Comparison of ENCODE assay signal across 1 cellular context in the genomic region with DNA sequence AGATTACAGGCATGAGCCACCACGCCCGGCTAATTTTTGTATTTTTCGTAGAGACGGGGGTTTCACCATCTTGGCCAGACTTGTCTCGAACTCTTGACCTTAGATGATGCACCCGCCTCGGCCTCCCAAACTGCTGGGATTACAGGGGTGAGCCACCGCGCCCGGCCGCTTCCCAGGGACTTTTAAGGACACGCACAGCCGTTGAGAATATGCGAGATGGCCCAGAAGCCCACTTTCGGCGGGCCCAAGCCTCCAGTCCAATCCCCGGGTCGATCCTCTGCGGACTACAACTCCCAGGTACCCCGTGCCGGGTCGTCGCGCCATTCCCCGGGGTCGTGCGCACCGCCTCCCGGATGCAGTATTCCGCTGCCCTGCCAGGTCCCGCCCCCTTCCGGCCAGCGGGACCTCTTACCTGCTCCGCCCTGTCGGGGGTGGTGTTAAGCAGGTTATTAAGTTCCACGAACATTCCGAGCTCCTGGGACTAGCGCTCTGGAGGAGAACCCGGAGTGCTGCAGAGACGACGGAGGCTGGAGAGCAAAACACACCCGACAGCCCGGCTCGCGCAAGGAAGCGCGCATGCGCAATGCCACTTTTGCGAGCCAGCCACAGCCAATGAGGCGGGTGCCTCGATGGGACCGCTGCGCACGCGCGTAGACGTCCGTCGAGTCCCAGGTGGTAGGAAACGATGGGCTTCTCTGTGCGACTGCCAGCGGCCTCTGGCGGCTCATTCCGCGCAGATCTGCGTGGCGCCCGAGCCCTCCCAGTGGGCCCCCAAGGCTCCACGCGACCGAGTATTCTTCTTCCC.
TF ChIP-seq lines count a peak whose summit lies in the region.

Gene ELP6, minus strand, starts transcription at position 588 of the 805 bp plus-strand sequence. Its CDS starts 122 bp downstream, at position 466.

TF ChIP-seq in HepG2, 621 proteins besides CTCF, POLR2A, EP300 and RAD21 (continued from another document and continues in another):
- TF ChIP-seq HNRNPUL1 (IDR thresholded peaks at IDR 0.05; ENCODE audit: low read depth, low read length) (no peak), KLF16 (CRISPR knock-in tag; IDR thresholded peaks at IDR 0.05) (peak in 1 of 2 experiments; percentile 95; a peak in 2 of 4 replicates), TIGD3 (CRISPR knock-in tag; IDR thresholded peaks at IDR 0.05; ENCODE audit: borderline replicate concordance) (peak; percentile 77), CCDC6 (CRISPR knock-in tag; IDR thresholded peaks at IDR 0.05) (no peak), ARNT (IDR thresholded peaks at IDR 0.05) (no peak), ZSCAN25 (CRISPR knock-in tag; IDR thresholded peaks at IDR 0.05) (peak; percentile 46; the same call in 1 of the 2 replicates), GLI4 (CRISPR knock-in tag; IDR thresholded peaks at IDR 0.05; ENCODE audit: borderline replicate concordance) (peak; percentile 78; the same call in 1 of the 2 replicates), HIVEP1 (CRISPR knock-in tag; IDR thresholded peaks at IDR 0.05) (peak; percentile 87), ZNF44 (CRISPR knock-in tag; IDR thresholded peaks at IDR 0.05) (0 out of 2 replicates have a peak, but pooled peaks have one; percentile 79), MTF1 (CRISPR knock-in tag; IDR thresholded peaks at IDR 0.05) (peak; percentile 99), DRAP1 (CRISPR knock-in tag; IDR thresholded peaks at IDR 0.05) (peak; percentile 43), ZNF251 (CRISPR knock-in tag; IDR thresholded peaks at IDR 0.05) (no peak), ZNF234 (CRISPR knock-in tag; conservative IDR thresholded peaks at IDR 0.05) (no peak), DNMT3B (CRISPR knock-in tag; conservative IDR thresholded peaks at IDR 0.05) (peak; percentile 67), ZNF777 (CRISPR knock-in tag; IDR thresholded peaks at IDR 0.05) (peak; percentile 67), MTF2 (CRISPR knock-in tag; IDR thresholded peaks at IDR 0.05; ENCODE audit: borderline replicate concordance) (no peak), ZNF407 (CRISPR knock-in tag; IDR thresholded peaks at IDR 0.05; ENCODE audit: not compliant biosample characterization) (no peak), ZNF350 (CRISPR knock-in tag; IDR thresholded peaks at IDR 0.05; ENCODE audit: borderline replicate concordance, low read depth) (peak; percentile 86; the same call in 1 of the 2 replicates), DNMT1 (CRISPR knock-in tag; IDR thresholded peaks at IDR 0.05) (peak; percentile 76; the same call in 1 of the 2 replicates), STAG1 (CRISPR knock-in tag; IDR thresholded peaks at IDR 0.05) (peak; percentile 84), ZNF331 (CRISPR knock-in tag; IDR thresholded peaks at IDR 0.05) (no peak; the same call in none of the 2 replicates), ZMAT5 (CRISPR knock-in tag; IDR thresholded peaks at IDR 0.05; ENCODE audit: borderline replicate concordance, low read depth) (no peak), ZNF180 (CRISPR knock-in tag; IDR thresholded peaks at IDR 0.05; ENCODE audit: borderline replicate concordance, low read depth) (no peak), LBX2 (CRISPR knock-in tag; IDR thresholded peaks at IDR 0.05; ENCODE audit: borderline replicate concordance) (no peak), RBM39 (IDR thresholded peaks at IDR 0.05; ENCODE audit: low read depth, low read length, poor library complexity, severe bottlenecking) (peak; percentile 74), ZNF543 (CRISPR knock-in tag; IDR thresholded peaks at IDR 0.05) (no peak), PHB2 (IDR thresholded peaks at IDR 0.05; ENCODE audit: partially characterized antibody) (no peak), EED (CRISPR knock-in tag; IDR thresholded peaks at IDR 0.05) (peak; percentile 36; the same call in 1 of the 2 replicates), ZNF512B (CRISPR knock-in tag; IDR thresholded peaks at IDR 0.05; ENCODE audit: borderline replicate concordance) (0 out of 2 replicates have a peak, but pooled peaks have one; percentile 90)
- TF ChIP-seq, protein P1, sequence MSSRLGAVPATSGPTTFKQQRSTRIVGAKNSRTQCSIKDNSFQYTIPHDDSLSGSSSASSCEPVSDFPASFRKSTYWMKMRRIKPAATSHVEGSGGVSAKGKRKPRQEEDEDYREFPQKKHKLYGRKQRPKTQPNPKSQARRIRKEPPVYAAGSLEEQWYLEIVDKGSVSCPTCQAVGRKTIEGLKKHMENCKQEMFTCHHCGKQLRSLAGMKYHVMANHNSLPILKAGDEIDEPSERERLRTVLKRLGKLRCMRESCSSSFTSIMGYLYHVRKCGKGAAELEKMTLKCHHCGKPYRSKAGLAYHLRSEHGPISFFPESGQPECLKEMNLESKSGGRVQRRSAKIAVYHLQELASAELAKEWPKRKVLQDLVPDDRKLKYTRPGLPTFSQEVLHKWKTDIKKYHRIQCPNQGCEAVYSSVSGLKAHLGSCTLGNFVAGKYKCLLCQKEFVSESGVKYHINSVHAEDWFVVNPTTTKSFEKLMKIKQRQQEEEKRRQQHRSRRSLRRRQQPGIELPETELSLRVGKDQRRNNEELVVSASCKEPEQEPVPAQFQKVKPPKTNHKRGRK (CRISPR knock-in tag; IDR thresholded peaks at IDR 0.05), result no peak
- TF ChIP-seq, protein P2, sequence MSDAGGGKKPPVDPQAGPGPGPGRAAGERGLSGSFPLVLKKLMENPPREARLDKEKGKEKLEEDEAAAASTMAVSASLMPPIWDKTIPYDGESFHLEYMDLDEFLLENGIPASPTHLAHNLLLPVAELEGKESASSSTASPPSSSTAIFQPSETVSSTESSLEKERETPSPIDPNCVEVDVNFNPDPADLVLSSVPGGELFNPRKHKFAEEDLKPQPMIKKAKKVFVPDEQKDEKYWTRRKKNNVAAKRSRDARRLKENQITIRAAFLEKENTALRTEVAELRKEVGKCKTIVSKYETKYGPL (CRISPR knock-in tag; IDR thresholded peaks at IDR 0.05), result 0 out of 2 replicates have a peak, but pooled peaks have one; percentile 51
- TF ChIP-seq, protein P3, sequence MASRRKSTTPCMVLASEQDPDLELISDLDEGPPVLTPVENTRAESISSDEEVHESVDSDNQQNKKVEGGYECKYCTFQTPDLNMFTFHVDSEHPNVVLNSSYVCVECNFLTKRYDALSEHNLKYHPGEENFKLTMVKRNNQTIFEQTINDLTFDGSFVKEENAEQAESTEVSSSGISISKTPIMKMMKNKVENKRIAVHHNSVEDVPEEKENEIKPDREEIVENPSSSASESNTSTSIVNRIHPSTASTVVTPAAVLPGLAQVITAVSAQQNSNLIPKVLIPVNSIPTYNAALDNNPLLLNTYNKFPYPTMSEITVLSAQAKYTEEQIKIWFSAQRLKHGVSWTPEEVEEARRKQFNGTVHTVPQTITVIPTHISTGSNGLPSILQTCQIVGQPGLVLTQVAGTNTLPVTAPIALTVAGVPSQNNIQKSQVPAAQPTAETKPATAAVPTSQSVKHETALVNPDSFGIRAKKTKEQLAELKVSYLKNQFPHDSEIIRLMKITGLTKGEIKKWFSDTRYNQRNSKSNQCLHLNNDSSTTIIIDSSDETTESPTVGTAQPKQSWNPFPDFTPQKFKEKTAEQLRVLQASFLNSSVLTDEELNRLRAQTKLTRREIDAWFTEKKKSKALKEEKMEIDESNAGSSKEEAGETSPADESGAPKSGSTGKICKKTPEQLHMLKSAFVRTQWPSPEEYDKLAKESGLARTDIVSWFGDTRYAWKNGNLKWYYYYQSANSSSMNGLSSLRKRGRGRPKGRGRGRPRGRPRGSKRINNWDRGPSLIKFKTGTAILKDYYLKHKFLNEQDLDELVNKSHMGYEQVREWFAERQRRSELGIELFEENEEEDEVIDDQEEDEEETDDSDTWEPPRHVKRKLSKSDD (CRISPR knock-in tag; IDR thresholded peaks at IDR 0.05; ENCODE audit: low read depth), result peak; percentile 35; the same call in 1 of the 2 replicates
- TF ChIP-seq, protein P4, sequence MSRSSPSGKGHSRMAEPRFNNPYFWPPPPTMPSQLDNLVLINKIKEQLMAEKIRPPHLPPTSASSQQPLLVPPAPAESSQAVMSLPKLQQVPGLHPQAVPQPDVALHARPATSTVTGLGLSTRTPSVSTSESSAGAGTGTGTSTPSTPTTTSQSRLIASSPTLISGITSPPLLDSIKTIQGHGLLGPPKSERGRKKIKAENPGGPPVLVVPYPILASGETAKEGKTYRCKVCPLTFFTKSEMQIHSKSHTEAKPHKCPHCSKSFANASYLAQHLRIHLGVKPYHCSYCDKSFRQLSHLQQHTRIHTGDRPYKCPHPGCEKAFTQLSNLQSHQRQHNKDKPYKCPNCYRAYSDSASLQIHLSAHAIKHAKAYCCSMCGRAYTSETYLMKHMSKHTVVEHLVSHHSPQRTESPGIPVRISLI (CRISPR knock-in tag; IDR thresholded peaks at IDR 0.05; ENCODE audit: borderline replicate concordance), result no peak; the same call in 1 of the 2 replicates
